8 cellular contexts compared by ENCODE assay signal in the genomic region with DNA sequence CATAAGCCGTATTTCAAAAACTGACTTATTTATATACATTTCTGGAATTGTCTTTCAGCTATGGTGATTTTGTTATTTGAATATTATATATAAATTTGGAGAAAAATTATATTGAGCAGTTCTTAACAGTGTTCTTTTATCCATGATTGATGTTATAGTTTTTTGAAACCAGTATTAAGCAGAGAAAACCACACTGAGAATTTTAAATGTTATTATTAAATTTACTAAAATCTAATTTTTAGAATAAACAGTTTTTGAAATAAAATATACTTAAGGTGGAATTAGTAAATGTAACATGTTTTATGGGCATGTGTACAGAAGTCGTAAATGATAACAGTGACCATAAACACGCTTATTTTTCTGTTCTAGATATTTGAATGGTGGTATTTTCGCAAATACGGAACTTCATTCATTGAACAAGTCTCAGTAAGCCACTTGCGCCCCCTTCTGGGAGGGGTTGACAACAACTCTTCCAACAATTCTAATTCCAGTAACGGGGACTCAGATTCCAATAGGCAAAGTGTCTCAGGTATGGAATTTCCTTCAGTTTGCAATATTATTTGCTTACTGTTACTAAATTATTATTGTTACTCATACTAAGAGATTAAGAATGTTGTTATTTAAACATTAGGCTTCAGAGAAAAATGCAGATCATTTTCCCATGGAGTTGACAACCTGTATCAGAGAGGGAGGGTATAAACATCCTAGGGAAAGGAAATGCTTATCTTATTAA.
DNase-seq lines count a peak whose midpoint lies in the region; ATAC-seq, FAIRE-seq and TF ChIP-seq lines count a peak whose summit lies in the region.

No MANE protein-coding gene starts in this region.

- no peak overlapping the region for H3K27ac ChIP-seq in AG04450 (ENCODE audit: low read depth, low read length)
- H3K27ac ChIP-seq in breast epithelium = no peak overlapping the region

- intact Hi-C loops in breast epithelium (cut with DNase I; ENCODE audit: low total_unique reads) = no loop called here

- peak; percentile 88 for TF ChIP-seq CTCF in AG04450 (IDR thresholded peaks at IDR 0.05; ENCODE audit: low read depth, low read length)
- TF ChIP-seq CTCF in breast epithelium (IDR thresholded peaks at IDR 0.05) = peak; percentile 74 to 83 (median 80)

- POLR2A ChIA-PET in AG04450 (lab: Yijun Ruan, JAX) = no interaction called here

- TF ChIP-seq POLR2A in breast epithelium (IDR thresholded peaks at IDR 0.05) = no peak

- no peaks in the 10 kb centered on the region for H3K9me3 ChIP-seq in AG04450 (ENCODE audit: control insufficient read depth, insufficient read depth, low read length)
- H3K9me3 ChIP-seq in breast epithelium = no peaks in the 10 kb centered on the region

- H3K4me1 ChIP-seq in breast epithelium = no peaks in the 10 kb centered on the region

- H3K4me3 ChIP-seq in AG04450 (ENCODE audit: low read depth, low read length) (no peak overlapping the region), breast epithelium (no peak overlapping the region)

- ATAC-seq in GM18519 (IDR thresholded peaks at IDR 0.05; ENCODE audit: low FRiP score, unreplicated experiment) (peak; percentile 40), HG03460 (IDR thresholded peaks at IDR 0.05; ENCODE audit: unreplicated experiment) (no peak)

- FAIRE-seq in islet of Langerhans (lab: Jason Lieb, UNC) = peak; percentile 45

- CTCF ChIA-PET in AG04450 (lab: Charles Lee) = interaction anchor here (0.7 to 14.8 kb wide), 9 partner anchors 16 to 281 kb away, joined by 3 to 300 read pairs (median 4); no protein-coding TSS in a partner anchor

- peak; percentile 61 for DNase-seq in AG04450 (ENCODE audit: low read depth, low spot score)
- DNase-seq in NCI-H187 (lab: John Stamatoyannopoulos, UW) = peak; percentile 83 to 85
- peak; percentile 54 for DNase-seq in UCSD-AML1 (lab: John Stamatoyannopoulos, UW; ENCODE audit: unreplicated experiment)
- peak; percentile 58 to 66 for DNase-seq in breast epithelium (ENCODE audit: low spot score in 2 of 2)
- DNase-seq in stimulated activated CD4-positive, alpha-beta T cell treated with anti-CD3 and anti-CD28 coated beads, Interleukin-1b, Interleukin-23, amount 100 ng/mL, for 24 hours (ENCODE audit: low read depth in 4 of 4, low spot score in 1 of 4) = peak; percentile 61 to 66 (median 63)

- H3K27me3 ChIP-seq in AG04450 (ENCODE audit: control insufficient read depth, insufficient read depth, low read length) = no peaks in the 10 kb centered on the region
- no peaks in the 10 kb centered on the region for H3K27me3 ChIP-seq in breast epithelium

- no peaks in the 10 kb centered on the region for H3K36me3 ChIP-seq in breast epithelium
